21 cellular contexts compared by ENCODE assay signal in the genomic region with DNA sequence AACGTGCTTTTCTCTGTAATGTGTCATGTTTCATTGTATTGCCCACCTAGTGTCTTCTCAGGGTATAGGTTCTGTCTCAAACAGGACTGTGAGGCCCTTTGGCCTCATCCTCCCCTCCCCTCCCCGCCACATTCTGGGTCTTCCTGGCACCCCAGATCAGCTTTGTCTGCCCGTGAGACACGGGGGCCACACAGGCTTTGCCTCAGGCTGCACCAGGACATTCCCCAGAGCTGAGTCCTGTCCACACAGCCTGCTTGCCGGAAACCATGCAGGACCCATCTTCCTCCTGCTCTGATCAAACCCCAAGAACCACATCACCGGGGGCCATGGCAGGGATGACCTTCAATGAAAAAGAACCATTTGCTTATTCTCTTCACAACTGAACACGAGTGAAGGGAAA. TPM values are rescaled to one million over a fixed set of nuclear protein-coding genes. Genes with fewer than 3 reads are reported as not detected.
A peak's percentile ranks its signal among the peaks of the same experiment; 100 is the strongest.
DNase-seq lines count a peak whose midpoint lies in the region; ATAC-seq and TF ChIP-seq lines count a peak whose summit lies in the region.
"Had no signal": no experiment of that assay in that cellular context is flagged by ENCODE, and none has a peak within 500 bp of the region (broad histone marks: within the 10 kb centered on the region; RNA-seq: fewer than 3 reads in every experiment).

No MANE protein-coding gene starts in this region.

- intact Hi-C loops in CD14-positive monocyte (cut with micrococcal nuclease), result no loop called here

- peak; percentile 13 for DNase-seq in EL
- DNase-seq in RPMI7951 (ENCODE audit: low read depth), result peak; percentile 10
- no peak for DNase-seq in CD14-positive monocyte (ENCODE audit: low spot score)
- no peak for DNase-seq in NCI-H510A treated with DMSO at 0.1 percent for 48 hours (lab: John Stamatoyannopoulos, UW)
- DNase-seq: 8988T; ACHN; AML-193; BE2C; CD4-positive, alpha-beta T cell; CD8-positive, alpha-beta memory T cell; DMS53; DMS79 treated with DMSO at 0.1 percent for 48 hours; GDM1; GOT3; HCEC 1CT had no signal

- no peak for TF ChIP-seq CTCF in liver (IDR thresholded peaks at IDR 0.05; ENCODE audit: low read depth, low read length, missing input control)
- no peak for TF ChIP-seq CTCF in CD14-positive monocyte (IDR thresholded peaks at IDR 0.05)

- no peak for ATAC-seq in HG03520 (IDR thresholded peaks at IDR 0.05; ENCODE audit: unreplicated experiment)
- ATAC-seq: A549, GM12878 had no signal

- no peaks in the 10 kb centered on the region for H3K27me3 Mint-ChIP-seq in CD14-positive monocyte (ENCODE audit: low read depth in 3 of 3)
- H3K27me3 Mint-ChIP-seq: CD4-positive, alpha-beta T cell had no signal

- H3K27ac ChIP-seq in BLaER1, result no peak overlapping the region
- H3K27ac ChIP-seq in liver (ENCODE audit: low read depth in 1 of 2, low read length in 2 of 2), result peak overlapping the region; percentile 47 to 80
- H3K27ac ChIP-seq: A549, C4-2B had no signal

- 83% methylated on average over 7 of the region's 7 CpGs for WGBS in liver

- no peak overlapping the region for H3K4me3 Mint-ChIP-seq in CD14-positive monocyte
- H3K4me3 Mint-ChIP-seq: CD4-positive, alpha-beta T cell; CD8-positive, alpha-beta memory T cell had no signal

- peaks cover 16% of the 10 kb centered on the region for H3K4me1 ChIP-seq in BLaER1
- peaks cover 8 to 38% (median 18%) of the 10 kb centered on the region in 4 donors for H3K4me1 ChIP-seq in liver (ENCODE audit: control insufficient read depth in 4 of 4, insufficient read depth in 4 of 4, low read length in 3 of 4)
- H3K4me1 ChIP-seq: BE2C had no signal

- no peak for TF ChIP-seq RAD21 in liver (IDR thresholded peaks at IDR 0.05)

- no peak overlapping the region for H3K27ac Mint-ChIP-seq in CD14-positive monocyte
- H3K27ac Mint-ChIP-seq: CD4-positive, alpha-beta T cell; CD8-positive, alpha-beta memory T cell had no signal

- H3K9me3 ChIP-seq in BLaER1 (no peaks in the 10 kb centered on the region), liver (ENCODE audit: control insufficient read depth in 4 of 4, low read length in 3 of 4) (no peaks in the 10 kb centered on the region)
- H3K9me3 ChIP-seq: A549, BE2C had no signal

- H3K4me3 ChIP-seq in BLaER1 (no peak overlapping the region), liver (ENCODE audit: low read depth in 1 of 3, low read length in 3 of 3) (no peak overlapping the region)
- H3K4me3 ChIP-seq: A549, GM12878 had no signal

- H3K27me3 ChIP-seq in BLaER1, result no peaks in the 10 kb centered on the region
- no peaks in the 10 kb centered on the region for H3K27me3 ChIP-seq in liver (ENCODE audit: control insufficient read depth in 4 of 4, insufficient read depth in 4 of 4, low read length in 3 of 4)
- H3K27me3 ChIP-seq: BE2C had no signal

- H3K9ac ChIP-seq in BLaER1 (no peak overlapping the region), liver (ENCODE audit: low read depth in 1 of 2, low read length in 2 of 2) (no peak overlapping the region)

- H3K4me2 ChIP-seq in BLaER1, result peak overlapping the region; percentile 51
- H3K4me2 ChIP-seq: A549 had no signal

- peaks cover 0 to 4% (median 0%) of the 10 kb centered on the region in 7 donors for H3K9me3 Mint-ChIP-seq in CD14-positive monocyte

- peaks cover 2% of the 10 kb centered on the region for H3K4me1 Mint-ChIP-seq in CD14-positive monocyte
- H3K4me1 Mint-ChIP-seq: CD8-positive, alpha-beta memory T cell had no signal

- no peaks in the 10 kb centered on the region for H4K20me1 ChIP-seq in BLaER1

- no peaks in the 10 kb centered on the region for H3K36me3 Mint-ChIP-seq in CD14-positive monocyte
- H3K36me3 Mint-ChIP-seq: CD8-positive, alpha-beta memory T cell had no signal

- no peaks in the 10 kb centered on the region for H3K36me3 ChIP-seq in BLaER1
- peaks cover 9 to 36% (median 26%) of the 10 kb centered on the region in 4 donors for H3K36me3 ChIP-seq in liver (ENCODE audit: control insufficient read depth in 4 of 4, insufficient read depth in 3 of 4, low read depth in 1 of 4, low read length in 3 of 4)
- H3K36me3 ChIP-seq: BE2C had no signal

TF ChIP-seq in liver, 16 proteins besides CTCF, POLR2A, EP300 and RAD21:
- TF ChIP-seq HNF4G (IDR thresholded peaks at IDR 0.05) (no peak), NR2F2 (IDR thresholded peaks at IDR 0.05) (no peak), JUND (IDR thresholded peaks at IDR 0.05) (peak in 1 of 2 donors; percentile 29), YY1 (IDR thresholded peaks at IDR 0.05) (no peak), FOXA1 (IDR thresholded peaks at IDR 0.05) (no peak)

RNA-seq across cellular contexts. Expression of a gene that starts 18.6 kb away (rescaled TPM):
- total RNA-seq in RPMI7951 (2014; rRNA removed; shearing (Covaris generic)), result not detected in 2 replicates
- 100 to 1,000 TPM; 179 to 662 TPM for total RNA-seq in liver
- polyA plus RNA-seq in liver (100 to 1,000 TPM; 327 to 759 TPM), CD14-positive monocyte (not detected)
- total RNA-seq: CD4-positive, alpha-beta T cell; CD8-positive, alpha-beta memory T cell had no signal
- polyA plus RNA-seq: CD8-positive, alpha-beta memory T cell; GM12878 had no signal

Comparison
In these comparisons a context has a peak if more than half of its experiments do, and no peak if none do; other contexts are left out.
1. DNase-seq: peak in EL (single experiment) and RPMI7951 (single experiment); none in CD14-positive monocyte (single experiment) and NCI-H510A treated with DMSO at 0.1 percent for 48 hours (single experiment).
2. RNA of a gene that starts 18.6 kb away (total RNA-seq): 179 to 662 TPM in liver; not detected in RPMI7951; every median in the first group is over 100 times any median in the second.